In the genomic region with DNA sequence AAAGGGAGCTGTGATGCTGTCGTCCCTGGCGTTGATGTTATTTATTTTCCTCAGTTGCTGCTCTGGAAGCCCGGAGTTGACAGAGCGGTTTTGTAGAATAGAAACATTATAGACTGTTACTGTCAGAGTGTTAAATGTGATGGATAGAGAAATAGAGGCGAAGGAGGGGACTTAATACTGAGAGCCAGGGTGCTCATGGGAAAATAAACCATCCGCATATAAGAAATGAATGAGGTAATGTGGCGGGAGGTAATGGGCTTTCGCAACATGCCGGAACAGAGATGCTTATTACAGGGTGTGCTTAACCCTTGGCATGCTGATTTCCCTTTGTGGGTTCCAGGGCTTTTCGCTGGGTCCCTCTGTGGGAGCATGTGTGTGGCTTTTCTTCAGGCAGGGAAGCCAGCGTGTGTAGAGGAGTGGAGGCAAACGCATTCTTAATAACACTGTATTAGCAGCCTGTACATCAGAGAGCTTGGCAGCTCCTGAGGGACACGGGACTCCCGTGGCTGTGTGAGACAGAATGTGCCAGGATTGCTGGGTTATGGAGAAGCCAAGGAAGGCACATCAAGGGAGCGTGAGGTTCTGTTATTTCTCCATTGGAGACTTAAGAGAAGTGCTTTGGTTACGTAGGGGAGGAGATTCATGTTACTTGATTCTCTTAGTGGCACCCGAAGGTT, we compare ENCODE assay signal across 1 cellular context.
TF ChIP-seq lines count a peak whose summit lies in the region.

No MANE protein-coding gene starts in this region.

TF ChIP-seq in IMR-90, 13 proteins besides CTCF, POLR2A, EP300 and RAD21:
- TF ChIP-seq CEBPB (IDR thresholded peaks at IDR 0.05; ENCODE audit: low read depth, low read length): peak; percentile 40; the same call in 1 of the 2 replicates
- TF ChIP-seq MAZ (IDR thresholded peaks at IDR 0.05; ENCODE audit: borderline replicate concordance, low read depth, low read length): no peak
